In the genomic region with DNA sequence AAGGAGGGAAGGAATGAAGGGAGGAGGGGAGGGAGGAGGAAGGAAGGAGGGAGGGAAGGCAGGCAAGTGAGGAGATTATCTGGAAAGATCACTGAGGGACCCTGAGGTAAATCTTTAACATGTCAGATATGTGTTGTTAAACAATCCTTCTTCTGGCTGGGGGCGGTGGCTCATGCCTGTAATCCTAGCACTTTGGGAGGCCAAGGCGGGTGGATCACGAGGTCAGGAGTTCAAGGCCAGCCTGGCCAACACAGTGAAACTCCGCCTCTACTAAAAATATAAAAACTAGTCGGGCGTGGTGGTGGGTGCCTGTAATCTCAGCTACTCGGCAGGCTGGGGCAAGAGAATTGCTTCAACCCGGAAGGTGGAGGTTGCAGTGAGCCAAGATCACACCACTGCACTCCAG, we compare ENCODE assay signal across 11 cellular contexts. TPM values are rescaled to one million over a fixed set of nuclear protein-coding genes. Genes with fewer than 3 reads are reported as not detected.
A peak's percentile ranks its signal among the peaks of the same experiment; 100 is the strongest.
DNase-seq lines count a peak whose midpoint lies in the region; ATAC-seq and TF ChIP-seq lines count a peak whose summit lies in the region.
"Not testable (repeated sequence)": the region's sequence is repeated elsewhere in the genome, so short reads cannot be mapped to it uniquely, and the experiment has no call there.
"Had no signal": no experiment of that assay in that cellular context is flagged by ENCODE, and none has a peak within 500 bp of the region (broad histone marks: within the 10 kb centered on the region; RNA-seq: fewer than 3 reads in every experiment).

No MANE protein-coding gene starts in this region.

- H3K27me3 Mint-ChIP-seq in T-helper 17 cell; mesothelial cell of epicardium (ENCODE audit: low read depth): not testable (repeated sequence)
- H3K27me3 Mint-ChIP-seq in central memory CD8-positive, alpha-beta T cell = peaks cover 10% of the 10 kb centered on the region

- peak overlapping the region; percentile 5; the same call in 1 of the 2 replicates for H3K4me2 ChIP-seq in HCT116 (ENCODE audit: low read length)
- H3K4me2 ChIP-seq in hepatocyte; osteoblast (ENCODE audit: insufficient read depth, low read length): not testable (repeated sequence)

- BruUV-seq in HCT116 (replicated peaks; lab: Mats Ljungman, UMichigan) = not testable (repeated sequence)

- H3K4me1 Mint-ChIP-seq in T-helper 17 cell; central memory CD8-positive, alpha-beta T cell: not testable (repeated sequence)
- peaks cover 59% of the 10 kb centered on the region for H3K4me1 Mint-ChIP-seq in mesothelial cell of epicardium

- H3K36me3 Mint-ChIP-seq in T-helper 17 cell (ENCODE audit: low read depth); central memory CD8-positive, alpha-beta T cell (ENCODE audit: insufficient read depth); mesothelial cell of epicardium: not testable (repeated sequence)

- H3K36me3 ChIP-seq in HCT116 (ENCODE audit: control insufficient read depth in 1 of 2, insufficient read depth in 2 of 2, low read length in 2 of 2); esophagus squamous epithelium; hepatocyte (replicated peaks; ENCODE audit: insufficient read depth, low read depth); osteoblast (ENCODE audit: insufficient read depth, low read length); testis (ENCODE audit: low read depth, missing control alignments): not testable (repeated sequence)

- DNase-seq in HCT116 (ENCODE audit: low read depth, low spot score); T-helper 17 cell; central memory CD8-positive, alpha-beta T cell (ENCODE audit: low spot score in 2 of 2); esophagus squamous epithelium (lab: John Stamatoyannopoulos, UW); hepatocyte (ENCODE audit: low spot score); mesothelial cell of epicardium (ENCODE audit: low spot score in 2 of 2, unreplicated experiment in 2 of 2): not testable (repeated sequence)
- DNase-seq in osteoblast (ENCODE audit: insufficient read length, low spot score, missing footprints) (peak; percentile 23), testis (peak; percentile 68)

- not testable (repeated sequence) for H3K9me3 Mint-ChIP-seq in central memory CD8-positive, alpha-beta T cell; mesothelial cell of epicardium

- not testable (repeated sequence) for H3K27me3 ChIP-seq in HCT116 (ENCODE audit: insufficient read depth, low read length); esophagus squamous epithelium; hepatocyte; osteoblast (ENCODE audit: insufficient read depth, low read length); testis

- H3K4me3 ChIP-seq in HCT116 (replicated peaks in 1 of 2; ENCODE audit: low read depth in 1 of 2, low read length in 2 of 2); esophagus squamous epithelium; hepatocyte; osteoblast (ENCODE audit: insufficient read depth, low read length); testis: not testable (repeated sequence)

- intact Hi-C loops in HCT116 (cut with micrococcal nuclease); esophagus squamous epithelium (cut with DNase I); testis (cut with DNase I; ENCODE audit: low total_unique reads): not testable (repeated sequence)

- TF ChIP-seq POLR2A in HCT116 (IDR thresholded peaks at IDR 0.05; ENCODE audit: borderline replicate concordance, extremely low read depth, insufficient read depth, insufficient read length); esophagus squamous epithelium (IDR thresholded peaks at IDR 0.05); testis (IDR thresholded peaks at IDR 0.05): not testable (repeated sequence)

- H4K20me1 ChIP-seq in HCT116 (ENCODE audit: insufficient read depth); hepatocyte (ENCODE audit: insufficient read depth, poor library complexity, severe bottlenecking); osteoblast (ENCODE audit: insufficient read depth, low read length): not testable (repeated sequence)

- not testable (repeated sequence) for TF ChIP-seq RAD21 in HCT116 (IDR thresholded peaks at IDR 0.05; ENCODE audit: low read depth)

- H3K27ac Mint-ChIP-seq in T-helper 17 cell (peak overlapping the region; percentile 43), mesothelial cell of epicardium (peak overlapping the region; percentile 97)
- H3K27ac Mint-ChIP-seq in central memory CD8-positive, alpha-beta T cell (ENCODE audit: low read depth) = peak overlapping the region; percentile 25

- not testable (repeated sequence) for H3K4me3 Mint-ChIP-seq in T-helper 17 cell; central memory CD8-positive, alpha-beta T cell; mesothelial cell of epicardium

- H3K27ac ChIP-seq in HCT116 (ENCODE audit: low read depth, low read length); osteoblast (ENCODE audit: low read depth, low read length): not testable (repeated sequence)
- H3K27ac ChIP-seq in esophagus squamous epithelium = peak overlapping the region; percentile 39 to 83 (median 78)
- H3K27ac ChIP-seq in hepatocyte = peak overlapping the region; percentile 43
- peak overlapping the region; percentile 9 to 10 for H3K27ac ChIP-seq in testis

- not testable (repeated sequence) for H3K79me2 ChIP-seq in HCT116 (ENCODE audit: insufficient read depth, low read length); hepatocyte; osteoblast (ENCODE audit: insufficient read depth, low read length)

- RAD21 ChIA-PET in HCT116 (lab: Charles Lee; ENCODE audit: low non-redundant PET in 1 of 2, low total read pairs in 2 of 2, uncharacterized antibody in 2 of 2, unreplicated experiment in 2 of 2) = not testable (repeated sequence)

- POLR2A ChIA-PET in HCT116 (lab: Charles Lee) = interaction anchor here (0.6 kb wide), 1 partner anchor 1716 kb away, joined by 3 read pairs; the partner anchor contains the start of genes TAF5L and URB2

- WGBS in esophagus squamous epithelium, 2 donors = 38 to 39% methylated on average over 5 to 8 of the region's 8 CpGs
- WGBS in hepatocyte (ENCODE audit: low lambda C conversion rate, missing lambda C conversion rate) = 39% methylated on average over 8 of the region's 8 CpGs
- 22 to 26% methylated on average over 8 of the region's 8 CpGs for WGBS in testis, 2 donors

- peaks cover 3 to 13% of the 10 kb centered on the region in 2 experiments; a peak in 3 of 4 replicates for H3K4me1 ChIP-seq in HCT116 (ENCODE audit: control insufficient read depth in 1 of 2, insufficient read depth in 2 of 2, low read length in 2 of 2)
- peaks cover 15 to 64% (median 29%) of the 10 kb centered on the region in 3 donors for H3K4me1 ChIP-seq in esophagus squamous epithelium
- H3K4me1 ChIP-seq in hepatocyte (ENCODE audit: insufficient read depth) = peaks cover 27% of the 10 kb centered on the region
- H3K4me1 ChIP-seq in osteoblast (ENCODE audit: insufficient read depth, low read length) = not testable (repeated sequence)
- H3K4me1 ChIP-seq in testis = peaks cover 25% of the 10 kb centered on the region

- ATAC-seq in HCT116; T-helper 17 cell; central memory CD8-positive, alpha-beta T cell (replicated peaks; ENCODE audit: extremely low read depth, poor library complexity, severe bottlenecking): not testable (repeated sequence)

- not testable (repeated sequence) for H2AFZ ChIP-seq in HCT116 (ENCODE audit: low read depth, low read length, poor library complexity, severe bottlenecking); hepatocyte; osteoblast (ENCODE audit: low read length)

- H3K9me2 ChIP-seq in HCT116 (ENCODE audit: insufficient read depth); hepatocyte (replicated peaks; ENCODE audit: insufficient read depth): not testable (repeated sequence)

- not testable (repeated sequence) for H3K9me3 ChIP-seq in HCT116 (ENCODE audit: control insufficient read depth in 1 of 2, insufficient read depth in 1 of 2, low read depth in 1 of 2, low read length in 2 of 2); T-helper 17 cell (ENCODE audit: control insufficient read depth, low read length, poor library complexity, severe bottlenecking); esophagus squamous epithelium; hepatocyte (ENCODE audit: low read depth); osteoblast (ENCODE audit: low read depth, low read length); testis

- H3K9ac ChIP-seq in HCT116 (ENCODE audit: low read length) = not testable (repeated sequence)

- CTCF ChIA-PET in HCT116 (lab: Charles Lee) = not testable (repeated sequence)

- TF ChIP-seq CTCF in HCT116 (IDR thresholded peaks at IDR 0.05 in 2 of 3, conservative IDR thresholded peaks at IDR 0.05 in 1 of 3; ENCODE audit: borderline replicate concordance in 1 of 3, insufficient read depth in 1 of 3, low read depth in 2 of 3, low read length in 2 of 3); esophagus squamous epithelium (IDR thresholded peaks at IDR 0.05); hepatocyte (IDR thresholded peaks at IDR 0.05; ENCODE audit: poor library complexity); mesothelial cell of epicardium (IDR thresholded peaks at IDR 0.05; ENCODE audit: unreplicated experiment); osteoblast (IDR thresholded peaks at IDR 0.05; ENCODE audit: extremely low read depth, low read depth, low read length); testis (IDR thresholded peaks at IDR 0.05): not testable (repeated sequence)

RNA-seq across cellular contexts. Expression of gene WNT9A, which starts 37.8 kb away (rescaled TPM):
- total RNA-seq in HCT116 (2021; ENCODE audit: unreplicated experiment) (5.6 TPM), T-helper 17 cell (under 1 TPM; 0.10 to 0.18 TPM), esophagus squamous epithelium (1 to 10 TPM; 1.7 to 5.9 (median 2.8) TPM), hepatocyte (1.2 and 2.8 TPM in 2 replicates), mesothelial cell of epicardium (3.9 to 4.5 TPM (median 4.3 TPM) in 3 replicates), osteoblast (0.36 and 0.88 TPM in 2 replicates), testis (1 to 10 TPM; 3.5 to 4.3 TPM)
- polyA plus RNA-seq in HCT116 (2012) = 4.5 and 6.5 TPM in 2 replicates
- polyA plus RNA-seq in hepatocyte (0.40 and 1.5 TPM in 2 replicates), testis (ENCODE audit: insufficient read depth, low read depth, low replicate concordance) (3.1 TPM)
- total RNA-seq: CD4-positive, alpha-beta T cell; OCI-LY7 had no signal
- polyA plus RNA-seq: IgD-negative memory B cell had no signal

Comparison
In these comparisons a context has a peak if more than half of its experiments do, and no peak if none do; other contexts are left out.
1. H3K27ac Mint-ChIP-seq: peak in every context shown above with its lines; median percentile 97 in mesothelial cell of epicardium; 43 in T-helper 17 cell; 25 in central memory CD8-positive, alpha-beta T cell.